20 cellular contexts compared by ENCODE assay signal in the genomic region with DNA sequence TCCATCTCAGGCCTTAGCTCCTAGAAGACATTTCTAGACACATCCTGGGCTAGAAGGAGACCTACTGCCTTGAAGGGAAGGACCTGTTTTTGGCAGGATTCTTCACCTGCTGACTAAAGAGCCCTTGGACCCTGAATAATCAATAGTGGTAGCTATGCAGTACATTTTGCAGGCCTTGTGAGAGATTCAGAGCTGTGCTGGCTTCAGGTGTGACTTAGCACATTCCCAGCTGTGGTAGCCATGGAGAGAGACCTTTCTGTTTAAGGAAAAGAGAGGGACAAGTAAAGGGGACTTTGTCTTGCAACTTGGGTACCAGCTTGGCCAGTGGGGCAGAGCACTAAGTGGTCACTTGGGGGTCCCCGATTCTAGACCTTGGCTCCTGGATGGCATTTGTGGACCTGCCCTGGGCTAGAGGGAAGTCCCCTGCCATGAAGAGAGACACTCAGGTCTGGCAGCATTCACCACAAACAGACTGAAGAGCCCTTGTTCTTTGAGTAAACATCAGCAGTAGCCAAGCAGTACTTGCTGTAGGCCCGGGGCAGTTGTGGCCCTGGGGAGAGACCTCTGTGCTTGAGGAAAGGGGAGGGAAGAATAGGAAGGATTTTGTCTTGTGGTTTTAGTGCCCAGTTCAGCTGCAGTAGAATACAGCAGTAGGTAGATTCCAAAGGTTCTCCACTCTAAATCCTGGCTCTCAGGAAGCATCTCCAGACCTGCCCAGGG. TPM values are rescaled to one million over a fixed set of nuclear protein-coding genes. Genes with fewer than 3 reads are reported as not detected.
"Had no signal": no experiment of that assay in that cellular context is flagged by ENCODE, and none has a peak within 500 bp of the region (broad histone marks: within the 10 kb centered on the region; RNA-seq: fewer than 3 reads in every experiment).

No MANE protein-coding gene starts in this region.

- H3K9ac ChIP-seq: parathyroid adenoma had no signal

- H2AFZ ChIP-seq: parathyroid adenoma had no signal

- H3K27ac ChIP-seq: esophagus squamous epithelium, left ventricle myocardium inferior, parathyroid adenoma, psoas muscle, spleen, thoracic aorta, transverse colon had no signal

- H3K79me2 ChIP-seq: parathyroid adenoma had no signal

- H3K9me3 ChIP-seq: thoracic aorta, transverse colon had no signal

- H3K27me3 ChIP-seq: esophagus squamous epithelium, transverse colon had no signal

- ATAC-seq: psoas muscle; sciatic nerve; stimulated activated memory B cell treated with anti-CD40 and anti-IgM and Interleukin-4, amounts not matched to agents 10 μg/mL and 1 μg/mL and 100 μg/mL, for 72 hours had no signal

- H3K36me3 ChIP-seq: esophagus squamous epithelium, left ventricle myocardium inferior, spleen, thoracic aorta, transverse colon had no signal

- H3K4me3 ChIP-seq: esophagus squamous epithelium, left ventricle myocardium inferior, psoas muscle, spleen, thoracic aorta, transverse colon had no signal

- H3K4me1 ChIP-seq: esophagus squamous epithelium, left ventricle myocardium inferior, parathyroid adenoma, psoas muscle, spleen, transverse colon had no signal

- DNase-seq: dermis blood vessel endothelial cell; esophagus squamous epithelium; foreskin fibroblast; immature natural killer cell; left ventricle myocardium inferior; mesendoderm; naive B cell; psoas muscle; spleen; stimulated activated CD4-positive, alpha-beta T cell treated with anti-CD3 and anti-CD28 coated beads, Interleukin-15, amount 100 ng/mL, for 24 hours; stimulated activated CD4-positive, alpha-beta T cell treated with anti-CD3 and anti-CD28 coated beads, Interleukin-1b, Interleukin-23, amount 100 ng/mL, for 48 hours; stimulated activated CD4-positive, alpha-beta T cell treated with anti-CD3 and anti-CD28 coated beads, Interleukin-4, amount 100 ng/mL, for 24 hours; transverse colon had no signal

RNA-seq across cellular contexts. Expression of gene CD1A, which starts 26.2 kb away (rescaled TPM):
- total RNA-seq: dermis blood vessel endothelial cell, epithelial cell of proximal tubule, left ventricle myocardium inferior, lung microvascular endothelial cell, omental fat pad, psoas muscle, sciatic nerve, thoracic aorta, transverse colon had no signal

RNA-seq across cellular contexts. Expression of gene CD1D, which starts 47.4 kb away (rescaled TPM):
- total RNA-seq: dermis blood vessel endothelial cell had no signal
